Comparison of ENCODE assay signal across 12 cellular contexts in genomic region chr10:96850825-96851224, GRCh38. TPM values are rescaled to one million over a fixed set of nuclear protein-coding genes. Genes with fewer than 3 reads are reported as not detected.
A peak's percentile ranks its signal among the peaks of the same experiment; 100 is the strongest.
DNase-seq lines count a peak whose midpoint lies in the region; ATAC-seq and TF ChIP-seq lines count a peak whose summit lies in the region.
"Had no signal": no experiment of that assay in that cellular context is flagged by ENCODE, and none has a peak within 500 bp of the region (broad histone marks: within the 10 kb centered on the region; RNA-seq: fewer than 3 reads in every experiment).

No MANE protein-coding gene starts in this region.

- H4K20me1 ChIP-seq in GM23248 (ENCODE audit: insufficient read depth) (peaks cover 20% of the 10 kb centered on the region; the same call in 1 of the 2 replicates), Karpas-422 (ENCODE audit: insufficient read depth, low read depth, low read length) (0 out of 2 replicates have a peak, but pooled peaks cover 4% of the 10 kb centered on the region)

- H3K9me3 Mint-ChIP-seq in WTC11 = no peaks in the 10 kb centered on the region
- H3K9me3 Mint-ChIP-seq: type B pancreatic cell had no signal

- TF ChIP-seq CTCF in WTC11 (IDR thresholded peaks at IDR 0.05) = no peak
- no peak for TF ChIP-seq CTCF in foreskin fibroblast (IDR thresholded peaks at IDR 0.05; ENCODE audit: low read depth, low read length)
- TF ChIP-seq CTCF in gastrocnemius medialis (IDR thresholded peaks at IDR 0.05 in 4 of 5, conservative IDR thresholded peaks at IDR 0.05 in 1 of 5) = no peak

- H3K27me3 Mint-ChIP-seq in WTC11 (ENCODE audit: low read depth) = no peaks in the 10 kb centered on the region
- H3K27me3 Mint-ChIP-seq: type B pancreatic cell had no signal

- no peak for ATAC-seq in WTC11
- peak; percentile 35 to 55 for ATAC-seq in gastrocnemius medialis
- ATAC-seq in HG03159 (IDR thresholded peaks at IDR 0.05; ENCODE audit: unreplicated experiment) = no peak

- peak overlapping the region; percentile 11; the same call in 1 of the 2 replicates for H3K27ac Mint-ChIP-seq in WTC11
- H3K27ac Mint-ChIP-seq: activated T-helper 1 cell treated with anti-CD3 and anti-CD28 coated beads, Interleukin-12 subunit alpha, Interleukin-12 subunit beta, Interleukin-2, Interleukin-4 antibody, amounts not matched to agents 30 ng/mL and 10 ng/mL and 1 ng/mL, durations not matched to agents 14 hours and 24 hours and 36 hours; type B pancreatic cell had no signal

- H3K9me3 ChIP-seq in GM23248 (ENCODE audit: low read depth) (no peaks in the 10 kb centered on the region), gastrocnemius medialis (no peaks in the 10 kb centered on the region), Karpas-422 (ENCODE audit: low read length) (no peaks in the 10 kb centered on the region)

- peaks cover 23% of the 10 kb centered on the region for H3K4me1 Mint-ChIP-seq in WTC11

- H3K4me2 ChIP-seq in GM23248 (ENCODE audit: unreplicated experiment) = peak overlapping the region; percentile 84
- no peak overlapping the region for H3K4me2 ChIP-seq in Karpas-422 (ENCODE audit: low read depth, low read length, poor library complexity, severe bottlenecking)

- peak overlapping the region; percentile 47 for H3K4me3 ChIP-seq in GM23248
- H3K4me3 ChIP-seq in foreskin fibroblast (ENCODE audit: low read depth in 1 of 2, low read length in 2 of 2) = peak overlapping the region in 1 of 2 donors; percentile 6
- H3K4me3 ChIP-seq in gastrocnemius medialis = no peak overlapping the region
- H3K4me3 ChIP-seq in Karpas-422 (ENCODE audit: low read length) = no peak overlapping the region

- DNase-seq in GM23248 (peak; percentile 96), WTC11 (ENCODE audit: low spot score) (no peak), foreskin fibroblast (peak; percentile 91 to 95), gastrocnemius medialis (peak in 1 of 2 donors; percentile 25), Karpas-422 (no peak), NCI-H446 (lab: John Stamatoyannopoulos, UW) (no peak)
- no peak for DNase-seq in stimulated activated CD4-positive, alpha-beta T cell treated with anti-CD3 and anti-CD28 coated beads, Interleukin-15, amount 100 ng/mL, for 24 hours
- DNase-seq: DMS79, nucleus accumbens had no signal

- no peak overlapping the region for H2AFZ ChIP-seq in GM23248
- no peak overlapping the region for H2AFZ ChIP-seq in Karpas-422 (ENCODE audit: low read length)

- no peaks in the 10 kb centered on the region for H3K36me3 Mint-ChIP-seq in WTC11

- no peaks in the 10 kb centered on the region for H3K27me3 ChIP-seq in GM23248 (replicated peaks; ENCODE audit: insufficient read depth)
- no peaks in the 10 kb centered on the region for H3K27me3 ChIP-seq in gastrocnemius medialis
- no peaks in the 10 kb centered on the region for H3K27me3 ChIP-seq in Karpas-422 (ENCODE audit: low read length)

- H3F3A ChIP-seq in GM23248 (ENCODE audit: insufficient read depth) = peaks cover 46% of the 10 kb centered on the region

- H3K27ac ChIP-seq in GM23248 (peak overlapping the region; percentile 86), gastrocnemius medialis (peak overlapping the region in 2 of 4 donors; percentile 1 to 40), Karpas-422 (ENCODE audit: low read length) (no peak overlapping the region)

- H3K4me3 Mint-ChIP-seq in WTC11 = no peak overlapping the region
- H3K4me3 Mint-ChIP-seq: activated T-helper 1 cell treated with anti-CD3 and anti-CD28 coated beads, Interleukin-12 subunit alpha, Interleukin-12 subunit beta, Interleukin-2, Interleukin-4 antibody, amounts not matched to agents 30 ng/mL and 10 ng/mL and 1 ng/mL, durations not matched to agents 14 hours and 24 hours and 36 hours; type B pancreatic cell had no signal

- H3K9ac ChIP-seq in GM23248 (peak overlapping the region; percentile 67), Karpas-422 (ENCODE audit: low read length) (no peak overlapping the region)

- CTCF ChIA-PET in WTC11 (lab: Charles Lee) = no interaction called here

- intact Hi-C loops in gastrocnemius medialis (cut with DNase I; ENCODE audit: low total_unique reads) = no loop called here

- H3K36me3 ChIP-seq in GM23248 (ENCODE audit: low read depth) = no peaks in the 10 kb centered on the region
- H3K36me3 ChIP-seq in gastrocnemius medialis = no peaks in the 10 kb centered on the region
- H3K36me3 ChIP-seq in Karpas-422 (ENCODE audit: insufficient read depth, low read length) = no peaks in the 10 kb centered on the region

- 0 to 7% methylated on average over 3 of the region's 3 CpGs for WGBS in GM23248 (ENCODE audit: low coverage in 1 of 2, low lambda C conversion rate in 2 of 2, missing lambda C conversion rate in 2 of 2), 2 experiments

- POLR2A ChIA-PET in WTC11 (lab: Charles Lee) = no interaction called here

- H3K9me2 ChIP-seq in GM23248 (ENCODE audit: insufficient read depth) (no peaks in the 10 kb centered on the region), Karpas-422 (replicated peaks; ENCODE audit: insufficient read depth, low read length) (no peaks in the 10 kb centered on the region)

- H3K4me1 ChIP-seq in GM23248 (ENCODE audit: insufficient read depth) (peaks cover 33% of the 10 kb centered on the region), gastrocnemius medialis (peaks cover 13 to 38% of the 10 kb centered on the region in 2 donors), Karpas-422 (ENCODE audit: low read length) (no peaks in the 10 kb centered on the region)

- H3K79me2 ChIP-seq in GM23248 (ENCODE audit: insufficient read depth) (peaks cover 93% of the 10 kb centered on the region), Karpas-422 (ENCODE audit: low read length) (peaks cover 99% of the 10 kb centered on the region)

- in situ Hi-C loops in GM23248 (cut with MboI) = no loop called here
- in situ Hi-C loops in gastrocnemius medialis (cut with MboI; ENCODE audit: low sequenced_read_pairs in 4 of 4) = no loop called here

- TF ChIP-seq POLR2A in gastrocnemius medialis (IDR thresholded peaks at IDR 0.05) = no peak

TF ChIP-seq in WTC11, 78 proteins besides CTCF, POLR2A, EP300 and RAD21:
- TF ChIP-seq, protein P1, sequence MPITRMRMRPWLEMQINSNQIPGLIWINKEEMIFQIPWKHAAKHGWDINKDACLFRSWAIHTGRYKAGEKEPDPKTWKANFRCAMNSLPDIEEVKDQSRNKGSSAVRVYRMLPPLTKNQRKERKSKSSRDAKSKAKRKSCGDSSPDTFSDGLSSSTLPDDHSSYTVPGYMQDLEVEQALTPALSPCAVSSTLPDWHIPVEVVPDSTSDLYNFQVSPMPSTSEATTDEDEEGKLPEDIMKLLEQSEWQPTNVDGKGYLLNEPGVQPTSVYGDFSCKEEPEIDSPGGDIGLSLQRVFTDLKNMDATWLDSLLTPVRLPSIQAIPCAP (CRISPR knock-in tag; IDR thresholded peaks at IDR 0.05) = no peak
- TF ChIP-seq, protein P2, sequence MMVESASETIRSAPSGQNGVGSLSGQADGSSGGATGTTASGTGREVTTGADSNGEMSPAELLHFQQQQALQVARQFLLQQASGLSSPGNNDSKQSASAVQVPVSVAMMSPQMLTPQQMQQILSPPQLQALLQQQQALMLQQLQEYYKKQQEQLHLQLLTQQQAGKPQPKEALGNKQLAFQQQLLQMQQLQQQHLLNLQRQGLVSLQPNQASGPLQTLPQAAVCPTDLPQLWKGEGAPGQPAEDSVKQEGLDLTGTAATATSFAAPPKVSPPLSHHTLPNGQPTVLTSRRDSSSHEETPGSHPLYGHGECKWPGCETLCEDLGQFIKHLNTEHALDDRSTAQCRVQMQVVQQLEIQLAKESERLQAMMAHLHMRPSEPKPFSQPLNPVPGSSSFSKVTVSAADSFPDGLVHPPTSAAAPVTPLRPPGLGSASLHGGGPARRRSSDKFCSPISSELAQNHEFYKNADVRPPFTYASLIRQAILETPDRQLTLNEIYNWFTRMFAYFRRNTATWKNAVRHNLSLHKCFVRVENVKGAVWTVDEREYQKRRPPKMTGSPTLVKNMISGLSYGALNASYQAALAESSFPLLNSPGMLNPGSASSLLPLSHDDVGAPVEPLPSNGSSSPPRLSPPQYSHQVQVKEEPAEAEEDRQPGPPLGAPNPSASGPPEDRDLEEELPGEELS (CRISPR knock-in tag; IDR thresholded peaks at IDR 0.05) = no peak
- TF ChIP-seq GABPB1 (CRISPR knock-in tag; IDR thresholded peaks at IDR 0.05) = no peak
- TF ChIP-seq ZNF219 (CRISPR knock-in tag; IDR thresholded peaks at IDR 0.05; ENCODE audit: borderline replicate concordance) = no peak
- TF ChIP-seq, protein P3, sequence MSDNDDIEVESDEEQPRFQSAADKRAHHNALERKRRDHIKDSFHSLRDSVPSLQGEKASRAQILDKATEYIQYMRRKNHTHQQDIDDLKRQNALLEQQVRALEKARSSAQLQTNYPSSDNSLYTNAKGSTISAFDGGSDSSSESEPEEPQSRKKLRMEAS (CRISPR knock-in tag; IDR thresholded peaks at IDR 0.05) = no peak
- no peak for TF ChIP-seq TEAD4 (CRISPR knock-in tag; IDR thresholded peaks at IDR 0.05)
- TF ChIP-seq EMX1 (CRISPR knock-in tag; IDR thresholded peaks at IDR 0.05) = no peak
- TF ChIP-seq ZNF138 (CRISPR knock-in tag; conservative IDR thresholded peaks at IDR 0.05) = no peak

RNA-seq across cellular contexts. Expression of gene LCOR, which starts 18.7 kb away (rescaled TPM):
- total RNA-seq in GM23248 (2014; rRNA removed; shearing (Covaris generic)) = 9.1 and 12.9 TPM in 2 replicates
- 9.4 and 14.8 TPM in 2 replicates for polyA plus RNA-seq in GM23248 (2016; fragmentation: Nextera tagmentation; extraction: Ambion mirVana)
- total RNA-seq in WTC11 (2021) = 23.9 to 28.1 TPM (median 24.2 TPM) in 3 replicates
- 10 to 100 TPM in 3 of 4 donors, 1 to 10 TPM in 1; 9.2 to 20.0 (median 14.6) TPM for total RNA-seq in gastrocnemius medialis
- total RNA-seq in Karpas-422 (2014; rRNA removed; shearing (Covaris generic); ENCODE audit: low replicate concordance) = 13.1 and 24.3 TPM in 2 replicates

Comparison
In these comparisons a context has a peak if more than half of its experiments do, and no peak if none do; other contexts are left out.
1. DNase-seq: peak in GM23248 (single experiment) and foreskin fibroblast (2 of 2); none in WTC11 (single experiment), stimulated activated CD4-positive, alpha-beta T cell treated with anti-CD3 and anti-CD28 coated beads, Interleukin-15, amount 100 ng/mL, for 24 hours (single experiment), Karpas-422 (single experiment) and NCI-H446 (0 of 2).
2. ATAC-seq: peak in gastrocnemius medialis (2 of 2); none in WTC11 (single experiment) and HG03159 (single experiment).